ENCODE assay signal across 12 cellular contexts in the genomic region with DNA sequence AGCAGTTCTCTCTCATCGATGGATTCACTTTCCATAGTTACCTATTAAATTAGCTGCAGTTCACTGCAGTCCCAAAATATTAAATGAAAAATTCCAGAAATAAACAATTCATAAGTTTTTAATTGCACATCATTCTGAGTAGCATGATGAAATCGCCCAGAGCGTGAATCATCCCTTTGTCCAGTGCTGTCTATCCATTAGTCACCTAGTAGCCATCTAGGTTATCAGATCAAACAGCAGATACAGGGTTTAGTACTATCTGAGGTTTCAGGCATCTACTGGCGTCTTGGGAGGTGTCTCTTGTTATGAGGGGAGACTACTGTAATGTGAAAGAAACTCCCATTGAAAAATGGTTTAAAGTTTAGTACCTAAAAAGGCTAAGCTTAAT.
DNase-seq lines count a peak whose midpoint lies in the region; ATAC-seq and TF ChIP-seq lines count a peak whose summit lies in the region.
"Had no signal": no experiment of that assay in that cellular context is flagged by ENCODE, and none has a peak within 500 bp of the region (broad histone marks: within the 10 kb centered on the region; RNA-seq: fewer than 3 reads in every experiment).

No MANE protein-coding gene starts in this region.

- TF ChIP-seq RAD21 in SK-N-SH (IDR thresholded peaks at IDR 0.05; ENCODE audit: low read length), result no peak

- no peaks in the 10 kb centered on the region for H3K79me2 ChIP-seq in SK-N-SH (ENCODE audit: insufficient read depth)

- POLR2A ChIA-PET in SK-N-SH (lab: Yijun Ruan, JAX), result no interaction called here
- POLR2A ChIA-PET in activated CD4-positive, alpha-beta T cell treated with anti-CD3 and anti-CD28 coated beads for 36 hours (lab: Charles Lee), result no interaction called here

- WGBS in SK-N-SH (ENCODE audit: low lambda C conversion rate), result 4% methylated on average over 4 of the region's 4 CpGs

- ATAC-seq in left ventricle myocardium superior, result no peak
- no peak for ATAC-seq in activated CD4-positive, CD25-positive, alpha-beta regulatory T cell treated with anti-CD3 and anti-CD28 coated beads, Interleukin-2, amount 50 U/mL, for 24 hours
- ATAC-seq in activated CD4-positive, alpha-beta T cell treated with anti-CD3 and anti-CD28 coated beads for 36 hours, result no peak

- peak in 1 of 2 experiments; percentile 90; a peak in 2 of 4 replicates for TF ChIP-seq EP300 in SK-N-SH (IDR thresholded peaks at IDR 0.05; ENCODE audit: borderline replicate concordance in 1 of 2, low read depth in 1 of 2, low read length in 1 of 2)

- H3K9me2 ChIP-seq in SK-N-SH, result no peaks in the 10 kb centered on the region

- H3K4me3 ChIP-seq in left ventricle myocardium inferior (no peak overlapping the region), SK-N-SH (ENCODE audit: low read depth in 2 of 2, low read length in 1 of 2) (no peak overlapping the region; a peak in 1 of 4 replicates), foreskin fibroblast (ENCODE audit: low read depth in 1 of 2, low read length in 2 of 2) (no peak overlapping the region)
- H3K4me3 ChIP-seq: lung had no signal

- H3K27ac ChIP-seq in left ventricle myocardium inferior (replicated peaks) (peak overlapping the region; percentile 40), SK-N-SH (ENCODE audit: low read depth in 2 of 2, low read length in 1 of 2) (peak overlapping the region; percentile 34 to 91; a peak in 3 of 4 replicates)

- H3K9me3 ChIP-seq in left ventricle myocardium inferior (replicated peaks) (no peaks in the 10 kb centered on the region), SK-N-SH (no peaks in the 10 kb centered on the region)

- no peaks in the 10 kb centered on the region for H3K36me3 ChIP-seq in left ventricle myocardium inferior
- peaks cover 3 to 7% of the 10 kb centered on the region in 2 experiments for H3K36me3 ChIP-seq in SK-N-SH (replicated peaks in 1 of 2; ENCODE audit: control insufficient read depth in 1 of 2, insufficient read depth in 2 of 2, low read length in 1 of 2)

- no peak for DNase-seq in left ventricle myocardium inferior
- DNase-seq in left ventricle myocardium superior, result no peak
- DNase-seq in SK-N-SH, result no peak
- peak; percentile 66 to 85 for DNase-seq in foreskin fibroblast
- DNase-seq in cerebellar nuclear complex (lab: John Stamatoyannopoulos, UW), result no peak
- no peak for DNase-seq in activated CD4-positive, alpha-beta T cell treated with anti-CD3 and anti-CD28 coated beads for 36 hours
- no peak for DNase-seq in epidermal melanocyte (ENCODE audit: insufficient read length, low spot score)
- DNase-seq: activated CD8-positive, alpha-beta memory T cell treated with anti-CD3 and anti-CD28 coated beads for 24 hours; aorta; NCI-H524 treated with DMSO at 0.1 percent for 48 hours had no signal

- H3K27me3 ChIP-seq in left ventricle myocardium inferior (ENCODE audit: low read depth) (no peaks in the 10 kb centered on the region), SK-N-SH (ENCODE audit: insufficient read depth) (no peaks in the 10 kb centered on the region)

- H3K27ac Mint-ChIP-seq in activated CD4-positive, alpha-beta T cell treated with anti-CD3 and anti-CD28 coated beads for 36 hours, result no peak overlapping the region

- intact Hi-C loops in left ventricle myocardium inferior (cut with micrococcal nuclease) (no loop called here), left ventricle myocardium superior (cut with micrococcal nuclease) (no loop called here)
- intact Hi-C loops in activated CD4-positive, alpha-beta T cell treated with anti-CD3 and anti-CD28 coated beads for 36 hours (cut with DNase I, micrococcal nuclease), result no loop called here

- H3K4me2 ChIP-seq in SK-N-SH, result peak overlapping the region; percentile 54

- H3F3A ChIP-seq in SK-N-SH (replicated peaks; ENCODE audit: insufficient read depth), result peaks cover 24% of the 10 kb centered on the region

- no peaks in the 10 kb centered on the region for H4K20me1 ChIP-seq in SK-N-SH (ENCODE audit: insufficient read depth)

- H3K4me1 Mint-ChIP-seq in activated CD4-positive, alpha-beta T cell treated with anti-CD3 and anti-CD28 coated beads for 36 hours, result peaks cover 7% of the 10 kb centered on the region

- TF ChIP-seq CTCF in left ventricle myocardium inferior (IDR thresholded peaks at IDR 0.05; ENCODE audit: borderline replicate concordance), result no peak
- no peak for TF ChIP-seq CTCF in SK-N-SH (IDR thresholded peaks at IDR 0.05)
- TF ChIP-seq CTCF in foreskin fibroblast (IDR thresholded peaks at IDR 0.05; ENCODE audit: low read depth, low read length), result no peak

- no peak overlapping the region for H3K4me3 Mint-ChIP-seq in activated CD4-positive, alpha-beta T cell treated with anti-CD3 and anti-CD28 coated beads for 36 hours

- peak overlapping the region; percentile 57; the same call in 1 of the 2 replicates for H3K9ac ChIP-seq in SK-N-SH

- H2AFZ ChIP-seq in SK-N-SH (ENCODE audit: low read depth), result peak overlapping the region; percentile 25; the same call in 1 of the 2 replicates

- CTCF ChIA-PET in SK-N-SH (lab: Yijun Ruan, JAX), result interaction anchor here (0.7 to 2.6 kb wide), 3 partner anchors 38 to 72 kb away, joined by 3 to 14 read pairs (median 3); no protein-coding TSS in a partner anchor
- CTCF ChIA-PET in activated CD4-positive, alpha-beta T cell treated with anti-CD3 and anti-CD28 coated beads for 36 hours (lab: Charles Lee), result interaction anchor here (1.0 kb wide), 1 partner anchor 72 kb away, joined by 4 read pairs; no protein-coding TSS in a partner anchor

- peaks cover 14% of the 10 kb centered on the region for H3K36me3 Mint-ChIP-seq in activated CD4-positive, alpha-beta T cell treated with anti-CD3 and anti-CD28 coated beads for 36 hours (ENCODE audit: low read depth)

- no peaks in the 10 kb centered on the region for H3K27me3 Mint-ChIP-seq in activated CD4-positive, alpha-beta T cell treated with anti-CD3 and anti-CD28 coated beads for 36 hours

- H3K9me3 Mint-ChIP-seq in activated CD4-positive, alpha-beta T cell treated with anti-CD3 and anti-CD28 coated beads for 36 hours (ENCODE audit: low read depth), result no peaks in the 10 kb centered on the region

- H3K4me1 ChIP-seq in left ventricle myocardium inferior, result peaks cover 86% of the 10 kb centered on the region
- H3K4me1 ChIP-seq in SK-N-SH (ENCODE audit: control insufficient read depth in 1 of 2, insufficient read depth in 2 of 2, low read depth in 1 of 2, low read length in 1 of 2), result peaks cover 4 to 20% of the 10 kb centered on the region in 2 experiments; a peak in 3 of 4 replicates

TF ChIP-seq in SK-N-SH, 30 proteins besides CTCF, POLR2A, EP300 and RAD21 (continues in another document):
- TF ChIP-seq NFIC (IDR thresholded peaks at IDR 0.05; ENCODE audit: borderline replicate concordance), result peak; percentile 77
- no peak for TF ChIP-seq RFX5 (IDR thresholded peaks at IDR 0.05; ENCODE audit: low read length)
- no peak for TF ChIP-seq SIN3A (IDR thresholded peaks at IDR 0.05; ENCODE audit: borderline replicate concordance, low read depth, low read length)
- no peak for TF ChIP-seq RCOR1 (IDR thresholded peaks at IDR 0.05; ENCODE audit: low read length)
- no peak for TF ChIP-seq YY1 (IDR thresholded peaks at IDR 0.05; ENCODE audit: low read depth)
- TF ChIP-seq MEF2A (IDR thresholded peaks at IDR 0.05; ENCODE audit: borderline replicate concordance, low read depth), result no peak
- TF ChIP-seq, protein P1, sequence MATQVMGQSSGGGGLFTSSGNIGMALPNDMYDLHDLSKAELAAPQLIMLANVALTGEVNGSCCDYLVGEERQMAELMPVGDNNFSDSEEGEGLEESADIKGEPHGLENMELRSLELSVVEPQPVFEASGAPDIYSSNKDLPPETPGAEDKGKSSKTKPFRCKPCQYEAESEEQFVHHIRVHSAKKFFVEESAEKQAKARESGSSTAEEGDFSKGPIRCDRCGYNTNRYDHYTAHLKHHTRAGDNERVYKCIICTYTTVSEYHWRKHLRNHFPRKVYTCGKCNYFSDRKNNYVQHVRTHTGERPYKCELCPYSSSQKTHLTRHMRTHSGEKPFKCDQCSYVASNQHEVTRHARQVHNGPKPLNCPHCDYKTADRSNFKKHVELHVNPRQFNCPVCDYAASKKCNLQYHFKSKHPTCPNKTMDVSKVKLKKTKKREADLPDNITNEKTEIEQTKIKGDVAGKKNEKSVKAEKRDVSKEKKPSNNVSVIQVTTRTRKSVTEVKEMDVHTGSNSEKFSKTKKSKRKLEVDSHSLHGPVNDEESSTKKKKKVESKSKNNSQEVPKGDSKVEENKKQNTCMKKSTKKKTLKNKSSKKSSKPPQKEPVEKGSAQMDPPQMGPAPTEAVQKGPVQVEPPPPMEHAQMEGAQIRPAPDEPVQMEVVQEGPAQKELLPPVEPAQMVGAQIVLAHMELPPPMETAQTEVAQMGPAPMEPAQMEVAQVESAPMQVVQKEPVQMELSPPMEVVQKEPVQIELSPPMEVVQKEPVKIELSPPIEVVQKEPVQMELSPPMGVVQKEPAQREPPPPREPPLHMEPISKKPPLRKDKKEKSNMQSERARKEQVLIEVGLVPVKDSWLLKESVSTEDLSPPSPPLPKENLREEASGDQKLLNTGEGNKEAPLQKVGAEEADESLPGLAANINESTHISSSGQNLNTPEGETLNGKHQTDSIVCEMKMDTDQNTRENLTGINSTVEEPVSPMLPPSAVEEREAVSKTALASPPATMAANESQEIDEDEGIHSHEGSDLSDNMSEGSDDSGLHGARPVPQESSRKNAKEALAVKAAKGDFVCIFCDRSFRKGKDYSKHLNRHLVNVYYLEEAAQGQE (IDR thresholded peaks at IDR 0.05; ENCODE audit: low read depth, low read length), result no peak
- peak; percentile 69; the same call in 1 of the 2 replicates for TF ChIP-seq POLR2AphosphoS5 (IDR thresholded peaks at IDR 0.05; ENCODE audit: low read depth, low read length)
- TF ChIP-seq, protein P2, sequence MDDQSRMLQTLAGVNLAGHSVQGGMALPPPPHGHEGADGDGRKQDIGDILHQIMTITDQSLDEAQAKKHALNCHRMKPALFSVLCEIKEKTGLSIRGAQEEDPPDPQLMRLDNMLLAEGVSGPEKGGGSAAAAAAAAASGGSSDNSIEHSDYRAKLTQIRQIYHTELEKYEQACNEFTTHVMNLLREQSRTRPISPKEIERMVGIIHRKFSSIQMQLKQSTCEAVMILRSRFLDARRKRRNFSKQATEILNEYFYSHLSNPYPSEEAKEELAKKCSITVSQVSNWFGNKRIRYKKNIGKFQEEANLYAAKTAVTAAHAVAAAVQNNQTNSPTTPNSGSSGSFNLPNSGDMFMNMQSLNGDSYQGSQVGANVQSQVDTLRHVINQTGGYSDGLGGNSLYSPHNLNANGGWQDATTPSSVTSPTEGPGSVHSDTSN (IDR thresholded peaks at IDR 0.05), result peak; percentile 81
- peak; percentile 90 for TF ChIP-seq TCF12 (IDR thresholded peaks at IDR 0.05)
- no peak for TF ChIP-seq EZH2phosphoT487 (IDR thresholded peaks at IDR 0.05; ENCODE audit: borderline replicate concordance, low read depth)
- TF ChIP-seq, protein P3, sequence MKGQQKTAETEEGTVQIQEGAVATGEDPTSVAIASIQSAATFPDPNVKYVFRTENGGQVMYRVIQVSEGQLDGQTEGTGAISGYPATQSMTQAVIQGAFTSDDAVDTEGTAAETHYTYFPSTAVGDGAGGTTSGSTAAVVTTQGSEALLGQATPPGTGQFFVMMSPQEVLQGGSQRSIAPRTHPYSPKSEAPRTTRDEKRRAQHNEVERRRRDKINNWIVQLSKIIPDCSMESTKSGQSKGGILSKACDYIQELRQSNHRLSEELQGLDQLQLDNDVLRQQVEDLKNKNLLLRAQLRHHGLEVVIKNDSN (IDR thresholded peaks at IDR 0.05; ENCODE audit: borderline replicate concordance, low read depth), result no peak

Comparison
In these comparisons a context has a peak if more than half of its experiments do, and no peak if none do; other contexts are left out.
1. DNase-seq: peak in foreskin fibroblast (2 of 2); none in left ventricle myocardium inferior (single experiment), left ventricle myocardium superior (single experiment), SK-N-SH (single experiment), cerebellar nuclear complex (0 of 2), activated CD4-positive, alpha-beta T cell treated with anti-CD3 and anti-CD28 coated beads for 36 hours (single experiment) and epidermal melanocyte (single experiment).